In genomic region chr9:37163299-37163698, GRCh38 we compare ENCODE assay signal across 24 cellular contexts.
"Had no signal": no experiment of that assay in that cellular context is flagged by ENCODE, and none has a peak within 500 bp of the region (broad histone marks: within the 10 kb centered on the region; RNA-seq: fewer than 3 reads in every experiment).

No MANE protein-coding gene starts in this region.

- H3K4me1 ChIP-seq: gastroesophageal sphincter, heart right ventricle, sigmoid colon, upper lobe of left lung had no signal

- H3K27me3 ChIP-seq: gastroesophageal sphincter, heart right ventricle, sigmoid colon, upper lobe of left lung had no signal

- H3K27me3 Mint-ChIP-seq: activated naive CD4-positive, alpha-beta T cell treated with anti-CD3 and anti-CD28 coated beads, Interleukin-2, amount 10 ng/mL, durations not matched to agents 7 days and 5 days; activated naive CD8-positive, alpha-beta T cell treated with anti-CD3 and anti-CD28 coated beads, Interleukin-2, amount 50 U/mL, for 24 hours; T-helper 17 cell had no signal

- H3K27ac Mint-ChIP-seq: activated naive CD4-positive, alpha-beta T cell treated with anti-CD3 and anti-CD28 coated beads, Interleukin-2, amount 10 ng/mL, durations not matched to agents 7 days and 5 days; activated naive CD8-positive, alpha-beta T cell treated with anti-CD3 and anti-CD28 coated beads, Interleukin-2, amount 50 U/mL, for 24 hours; activated T-cell treated with anti-CD3 and anti-CD28 coated beads, Interleukin-2, amount 50 U/mL, for 72 hours; natural killer cell had no signal

- H3K4me3 Mint-ChIP-seq: activated naive CD4-positive, alpha-beta T cell treated with anti-CD3 and anti-CD28 coated beads, Interleukin-2, amount 10 ng/mL, durations not matched to agents 7 days and 5 days; activated naive CD8-positive, alpha-beta T cell treated with anti-CD3 and anti-CD28 coated beads, Interleukin-2, amount 50 U/mL, for 24 hours; activated T-cell treated with anti-CD3 and anti-CD28 coated beads, Interleukin-2, amount 50 U/mL, for 72 hours; natural killer cell had no signal

- H3K4me1 Mint-ChIP-seq: activated naive CD4-positive, alpha-beta T cell treated with anti-CD3 and anti-CD28 coated beads, Interleukin-2, amount 10 ng/mL, durations not matched to agents 7 days and 5 days had no signal

- ATAC-seq: activated naive CD8-positive, alpha-beta T cell treated with anti-CD3 and anti-CD28 coated beads, Interleukin-2, amount 50 U/mL, for 24 hours; activated T-cell treated with anti-CD3 and anti-CD28 coated beads, Interleukin-2, amount 50 U/mL, for 72 hours; gastroesophageal sphincter; heart right ventricle; left cardiac atrium; natural killer cell; T-helper 17 cell had no signal

- H3K4me2 ChIP-seq: smooth muscle cell had no signal

- H3K27ac ChIP-seq: coronary artery, epithelial cell of prostate, gastroesophageal sphincter, heart right ventricle, sigmoid colon, thoracic aorta, upper lobe of left lung had no signal

- H3K9me3 Mint-ChIP-seq: activated naive CD4-positive, alpha-beta T cell treated with anti-CD3 and anti-CD28 coated beads, Interleukin-2, amount 10 ng/mL, durations not matched to agents 7 days and 5 days; activated naive CD8-positive, alpha-beta T cell treated with anti-CD3 and anti-CD28 coated beads, Interleukin-2, amount 50 U/mL, for 24 hours; activated T-cell treated with anti-CD3 and anti-CD28 coated beads, Interleukin-2, amount 50 U/mL, for 72 hours; natural killer cell had no signal

- H3K9me3 ChIP-seq: gastroesophageal sphincter, sigmoid colon, thoracic aorta, upper lobe of left lung had no signal

- DNase-seq: activated CD4-positive, alpha-beta T cell treated with anti-CD3 and anti-CD28 coated beads for 4 hours; activated CD4-positive, alpha-beta T cell treated with anti-CD3 and anti-CD28 coated beads, Interleukin-2, amount 50 U/mL, for 48 hours; activated CD4-positive, CD25-positive, alpha-beta regulatory T cell; activated CD8-positive, alpha-beta memory T cell treated with anti-CD3 and anti-CD28 coated beads, Interleukin-2, amount 50 U/mL, for 48 hours; activated effector memory CD4-positive, alpha-beta T cell treated with Interleukin-2 at 50 U/mL for 16 hours; activated naive CD4-positive, alpha-beta T cell treated with anti-CD3 and anti-CD28 coated beads, Interleukin-2, amount 10 ng/mL, durations not matched to agents 7 days and 5 days; activated naive CD8-positive, alpha-beta T cell treated with anti-CD3 and anti-CD28 coated beads, Interleukin-2, amount 50 U/mL, for 24 hours; activated T-cell treated with anti-CD3 and anti-CD28 coated beads, Interleukin-2, amount 50 U/mL, for 72 hours; cerebellar nuclear complex; heart right ventricle; islet precursor cell; left cardiac atrium; natural killer cell; sigmoid colon; stimulated activated CD4-positive, alpha-beta T cell treated with anti-CD3 and anti-CD28 coated beads, Interleukin-15, amount 100 ng/mL, for 24 hours; stimulated activated naive CD4-positive, alpha-beta T cell; T-helper 17 cell; upper lobe of left lung had no signal

- H3K4me3 ChIP-seq: coronary artery, gastroesophageal sphincter, heart right ventricle, lung, sigmoid colon, smooth muscle cell, thoracic aorta, upper lobe of left lung had no signal

- H3K36me3 ChIP-seq: thoracic aorta had no signal
